Comparison of ENCODE assay signal across 16 cellular contexts in the genomic region with DNA sequence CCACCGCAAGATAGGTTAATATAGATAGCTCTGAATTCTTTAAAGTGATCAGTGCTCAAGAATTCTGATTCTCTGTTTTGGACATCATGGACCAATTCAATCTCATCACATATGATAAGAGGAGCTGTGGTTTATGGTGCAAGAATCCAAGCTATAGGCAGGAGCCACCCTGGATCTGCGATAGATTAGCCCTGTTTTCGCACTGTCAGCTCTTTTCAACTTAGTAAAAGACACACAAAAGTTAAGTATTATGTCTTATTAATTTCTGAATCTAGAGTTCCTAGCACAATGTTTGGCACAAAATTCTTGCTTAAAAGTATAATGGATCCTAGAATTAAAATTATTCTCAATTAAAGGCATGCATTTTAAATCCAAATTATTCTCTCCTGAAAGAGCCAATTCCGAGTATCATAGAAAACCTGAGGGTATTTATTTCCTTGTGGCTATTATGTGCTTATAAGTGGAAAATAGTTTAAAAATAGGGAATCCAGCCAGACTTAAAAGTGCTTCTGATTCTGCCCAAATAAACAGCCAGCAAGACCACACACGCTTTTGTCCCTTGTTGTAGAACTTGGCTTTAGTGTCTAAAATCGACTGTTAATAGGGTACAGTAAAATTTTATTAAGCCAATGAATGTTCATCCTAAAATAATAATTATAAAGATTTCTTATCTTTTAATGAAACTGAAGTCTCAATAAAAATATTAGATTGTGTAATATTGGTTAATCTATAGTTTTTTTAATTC.
"Had no signal": no experiment of that assay in that cellular context is flagged by ENCODE, and none has a peak within 500 bp of the region (broad histone marks: within the 10 kb centered on the region; RNA-seq: fewer than 3 reads in every experiment).

No MANE protein-coding gene starts in this region.

- ATAC-seq: heart left ventricle; naive thymus-derived CD4-positive, alpha-beta T cell had no signal

- H3K4me3 Mint-ChIP-seq: naive thymus-derived CD4-positive, alpha-beta T cell; nephron progenitor cell had no signal

- H3K4me1 Mint-ChIP-seq: naive thymus-derived CD4-positive, alpha-beta T cell; nephron progenitor cell had no signal

- H3K36me3 ChIP-seq: heart left ventricle, stomach had no signal

- H3K4me3 ChIP-seq: heart left ventricle, stomach had no signal

- H3K9me3 ChIP-seq: stomach had no signal

- H3K27ac ChIP-seq: heart left ventricle, stomach had no signal

- H3K27me3 Mint-ChIP-seq: naive thymus-derived CD4-positive, alpha-beta T cell had no signal

- H3K4me1 ChIP-seq: stomach had no signal

- H3K27ac Mint-ChIP-seq: naive thymus-derived CD4-positive, alpha-beta T cell; nephron progenitor cell had no signal

- DNase-seq: dermis blood vessel endothelial cell; foreskin melanocyte; heart left ventricle; hippocampal formation; kidney glomerular epithelial cell; mammary epithelial cell; naive thymus-derived CD4-positive, alpha-beta T cell; nephron progenitor cell; posterior cingulate gyrus; small intestine; stimulated activated CD4-positive, alpha-beta T cell treated with anti-CD3 and anti-CD28 coated beads, Interleukin-12 subunit alpha, Interleukin-12 subunit beta, amount 100 ng/mL, for 4 hours; stimulated activated naive CD4-positive, alpha-beta T cell; stomach; substantia nigra; trophoblast cell had no signal

- H3K36me3 Mint-ChIP-seq: naive thymus-derived CD4-positive, alpha-beta T cell had no signal

- FAIRE-seq: colon, small intestine had no signal

- H3K27me3 ChIP-seq: heart left ventricle, stomach had no signal
